8 cellular contexts compared by ENCODE assay signal in genomic region chr1:11907275-11908138, GRCh38. TPM values are rescaled to one million over a fixed set of nuclear protein-coding genes. Genes with fewer than 3 reads are reported as not detected.
DNase-seq lines count a peak whose midpoint lies in the region; ATAC-seq and TF ChIP-seq lines count a peak whose summit lies in the region.

No MANE protein-coding gene starts in this region.

- H3K4me1 ChIP-seq in adipocyte (ENCODE audit: control insufficient read depth, insufficient read depth, low read length) (peaks cover 7% of the 10 kb centered on the region), cardiac muscle cell (ENCODE audit: low read depth) (no peaks in the 10 kb centered on the region), parathyroid adenoma (peaks cover 4% of the 10 kb centered on the region), tibial artery (peaks cover 0 to 3% (median 0%) of the 10 kb centered on the region in 4 donors)

- H3K36me3 ChIP-seq in adipocyte (ENCODE audit: control insufficient read depth, insufficient read depth, low read length, severe bottlenecking) (no peaks in the 10 kb centered on the region), cardiac muscle cell (no peaks in the 10 kb centered on the region), parathyroid adenoma (ENCODE audit: control insufficient read depth, insufficient read depth, low read length) (no peaks in the 10 kb centered on the region), tibial artery (no peaks in the 10 kb centered on the region)

- H3K9me3 ChIP-seq in adipocyte (ENCODE audit: control insufficient read depth, low read length) (no peaks in the 10 kb centered on the region), cardiac muscle cell (ENCODE audit: low read depth) (no peaks in the 10 kb centered on the region), parathyroid adenoma (ENCODE audit: control insufficient read depth, low read length) (no peaks in the 10 kb centered on the region), tibial artery (no peaks in the 10 kb centered on the region)

- H3K9ac ChIP-seq in adipocyte (ENCODE audit: low read length) (peak overlapping the region; percentile 91), parathyroid adenoma (peak overlapping the region; percentile 46)

- no peaks in the 10 kb centered on the region for H3K79me2 ChIP-seq in parathyroid adenoma

- peak overlapping the region; percentile 100 for H3K27ac ChIP-seq in cardiac muscle cell
- peak overlapping the region; percentile 100 for H3K27ac ChIP-seq in parathyroid adenoma
- peak overlapping the region; percentile 92 to 93 for H3K27ac ChIP-seq in tibial artery

- intact Hi-C loops in tibial artery (cut with DNase I; ENCODE audit: low total_unique reads), result loop anchor here (5.0 kb wide), 2 partner anchors 65 to 120 kb away; no protein-coding TSS in a partner anchor

- H3K4me3 ChIP-seq in GM12864 (ENCODE audit: low read depth, low read length) (no peak overlapping the region), adipocyte (ENCODE audit: low read length) (peak overlapping the region; percentile 89), cardiac muscle cell (no peak overlapping the region), parathyroid adenoma (ENCODE audit: low read depth, low read length) (peak overlapping the region; percentile 77), tibial artery (peak overlapping the region; percentile 64 to 65)

- TF ChIP-seq CTCF in GM12864 (IDR thresholded peaks at IDR 0.05; ENCODE audit: low read depth, low read length, missing control alignments) (peak; percentile 75), cardiac muscle cell (IDR thresholded peaks at IDR 0.05; ENCODE audit: low read depth, low read length) (peak; percentile 92), parathyroid adenoma (IDR thresholded peaks at IDR 0.05) (peak; percentile 63), tibial artery (IDR thresholded peaks at IDR 0.05) (peak; percentile 79 to 83)

- ATAC-seq in HG02798 (IDR thresholded peaks at IDR 0.05; ENCODE audit: poor library complexity, unreplicated experiment), result peak; percentile 45

- peak; percentile 89 for DNase-seq in GM12864 (ENCODE audit: low read depth)
- DNase-seq in NCI-H1417 treated with DMSO at 0.1 percent for 48 hours (lab: John Stamatoyannopoulos, UW), result peak; percentile 95
- peak; percentile 97 for DNase-seq in SW480 (ENCODE audit: low spot score)
- peak; percentile 97 for DNase-seq in adipocyte (ENCODE audit: low read depth)
- peak; percentile 96 to 97 for DNase-seq in cardiac muscle cell (ENCODE audit: low read depth in 1 of 2, low spot score in 1 of 2)
- DNase-seq in tibial artery, result peak; percentile 92 to 96

- peak overlapping the region; percentile 77 for H2AFZ ChIP-seq in parathyroid adenoma

- peak overlapping the region; percentile 90 for H3K4me2 ChIP-seq in parathyroid adenoma (ENCODE audit: low read length)

- H3K27me3 ChIP-seq in adipocyte (replicated peaks; ENCODE audit: control insufficient read depth, insufficient read depth, low read length), result no peaks in the 10 kb centered on the region
- no peaks in the 10 kb centered on the region for H3K27me3 ChIP-seq in cardiac muscle cell
- H3K27me3 ChIP-seq in parathyroid adenoma (ENCODE audit: control insufficient read depth, insufficient read depth, low read length), result no peaks in the 10 kb centered on the region
- no peaks in the 10 kb centered on the region for H3K27me3 ChIP-seq in tibial artery

RNA-seq across cellular contexts. Expression of gene KIAA2013, which starts 18.7 kb away (rescaled TPM):
- total RNA-seq in cardiac muscle cell, result 98.0 and 112 TPM in 2 replicates
- polyA plus RNA-seq in cardiac muscle cell, result 100 and 115 TPM in 2 replicates

RNA-seq across cellular contexts. Expression of gene PLOD1, which starts 27.0 kb away (rescaled TPM):
- total RNA-seq in cardiac muscle cell, result 158 and 185 TPM in 2 replicates
- polyA plus RNA-seq in cardiac muscle cell, result 149 and 167 TPM in 2 replicates

RNA-seq across cellular contexts. Expression of gene NPPB, which starts 48.8 kb away (rescaled TPM):
- 18.9 and 192 TPM in 2 replicates for total RNA-seq in cardiac muscle cell
- 30.8 and 188 TPM in 2 replicates for polyA plus RNA-seq in cardiac muscle cell

RNA-seq across cellular contexts. Expression of gene NPPA, which starts 59.9 kb away (rescaled TPM):
- total RNA-seq in cardiac muscle cell, result 57.5 and 331 TPM in 2 replicates
- 90.0 and 601 TPM in 2 replicates for polyA plus RNA-seq in cardiac muscle cell

Comparison
In these comparisons a context has a peak if more than half of its experiments do, and no peak if none do; other contexts are left out.
1. H3K4me3 ChIP-seq: peak in adipocyte (single experiment), parathyroid adenoma (single experiment) and tibial artery (2 of 2); none in GM12864 (single experiment) and cardiac muscle cell (single experiment).
2. Peak in every context shown above with its lines, with median percentiles within 50 percentile points of each other: DNase-seq, CTCF ChIP-seq and H3K27ac ChIP-seq.